Comparison of ENCODE assay signal across 8 cellular contexts in the genomic region with DNA sequence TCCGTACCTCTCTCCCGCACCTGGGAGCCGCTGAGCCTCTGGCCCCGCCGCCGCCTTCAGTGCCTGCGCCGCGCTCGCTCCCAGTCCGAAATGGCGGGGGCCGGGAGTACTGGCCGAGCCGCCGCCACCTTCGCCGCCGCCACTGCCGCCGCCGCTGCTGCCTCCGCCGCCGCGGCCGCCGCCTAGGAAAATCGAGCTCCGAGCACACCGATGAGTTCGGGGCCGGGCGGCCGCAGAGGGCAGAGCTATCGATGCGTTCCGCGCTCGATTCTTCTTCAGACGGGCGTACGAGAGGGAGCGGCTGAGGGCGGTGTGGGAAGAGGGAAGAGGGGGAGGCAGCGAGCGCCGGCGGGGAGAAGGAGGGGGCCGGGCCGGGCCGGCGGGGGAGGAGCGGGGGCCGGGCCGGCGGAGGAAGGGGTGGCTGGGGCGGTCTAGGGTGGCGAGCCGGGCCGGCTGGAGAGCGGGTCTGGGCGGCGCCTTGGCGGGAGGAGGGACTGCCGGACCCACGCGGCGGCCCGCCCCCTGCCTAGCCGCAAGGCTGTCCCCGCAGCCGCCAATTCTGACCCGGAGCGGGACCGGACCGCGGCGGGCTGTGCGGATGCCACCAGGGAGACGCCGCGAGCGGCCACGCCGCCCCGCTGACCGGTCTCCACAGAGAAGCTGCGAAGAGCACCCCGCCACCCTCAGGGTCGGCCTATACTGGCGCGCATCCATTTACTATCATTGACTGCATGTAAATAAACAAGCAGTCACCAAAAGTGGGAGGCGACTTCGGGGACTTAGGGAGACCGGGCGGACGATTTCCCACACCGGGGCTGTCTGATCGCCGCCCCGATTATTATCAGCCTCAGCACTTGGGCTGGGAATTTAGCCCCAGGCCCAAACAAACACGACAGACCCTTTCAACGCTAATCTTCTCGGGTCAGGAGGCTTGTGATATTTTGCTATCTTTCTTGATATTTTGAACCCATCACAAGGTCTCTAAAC.
DNase-seq lines count a peak whose midpoint lies in the region; ATAC-seq and TF ChIP-seq lines count a peak whose summit lies in the region.

A gene (minus strand): TSS at position 186 of the 987 bp plus-strand sequence.

- H3K9me3 Mint-ChIP-seq in activated naive CD4-positive, alpha-beta T cell treated with anti-CD3 and anti-CD28 coated beads, Interleukin-2, amount 10 ng/mL, durations not matched to agents 7 days and 5 days: no peaks in the 10 kb centered on the region

- TF ChIP-seq CTCF in GM06990 (IDR thresholded peaks at IDR 0.05; ENCODE audit: insufficient read depth, low read length, poor library complexity, severe bottlenecking) (no peak), NB4 (IDR thresholded peaks at IDR 0.05; ENCODE audit: low read depth, low read length) (no peak)

- peaks cover 17% of the 10 kb centered on the region for H3K36me3 Mint-ChIP-seq in activated naive CD4-positive, alpha-beta T cell treated with anti-CD3 and anti-CD28 coated beads, Interleukin-2, amount 10 ng/mL, durations not matched to agents 7 days and 5 days

- TF ChIP-seq POLR2A in NB4 (IDR thresholded peaks at IDR 0.05; ENCODE audit: extremely low read depth, insufficient read length): peak; percentile 93

- peak within 1 kb of the TSS; percentile 90 for H3K27ac Mint-ChIP-seq in activated naive CD4-positive, alpha-beta T cell treated with anti-CD3 and anti-CD28 coated beads, Interleukin-2, amount 10 ng/mL, durations not matched to agents 7 days and 5 days

- no peaks in the 10 kb centered on the region for H3K36me3 ChIP-seq in GM06990 (ENCODE audit: control insufficient read depth, insufficient read depth, low read length)
- peaks cover 7% of the 10 kb centered on the region for H3K36me3 ChIP-seq in SK-N-MC (ENCODE audit: insufficient read depth, low read length)

- CTCF ChIA-PET in activated naive CD4-positive, alpha-beta T cell treated with anti-CD3 and anti-CD28 coated beads, Interleukin-2, amount 10 ng/mL, durations not matched to agents 7 days and 5 days (lab: Charles Lee): interaction anchor here (0.7 to 1.0 kb wide), 2 partner anchors 10 to 114 kb away, joined by 3 to 7 read pairs; no protein-coding TSS in a partner anchor

- peak within 1 kb of the TSS; percentile 89 for H3K4me3 Mint-ChIP-seq in activated naive CD4-positive, alpha-beta T cell treated with anti-CD3 and anti-CD28 coated beads, Interleukin-2, amount 10 ng/mL, durations not matched to agents 7 days and 5 days

- peak within 1 kb of the TSS; percentile 80 for H3K9ac ChIP-seq in SK-N-MC (ENCODE audit: insufficient read length)

- no peaks in the 10 kb centered on the region for H3K27me3 Mint-ChIP-seq in activated naive CD4-positive, alpha-beta T cell treated with anti-CD3 and anti-CD28 coated beads, Interleukin-2, amount 10 ng/mL, durations not matched to agents 7 days and 5 days

- H3K27ac ChIP-seq in SK-N-MC (no peak within 1 kb of the TSS), substantia nigra (ENCODE audit: low read depth, low read length, poor library complexity, severe bottlenecking) (peak within 1 kb of the TSS; percentile 75)

- DNase-seq in GM06990 (ENCODE audit: extremely low read depth, insufficient read length) (peak; percentile 93), NB4 (ENCODE audit: low read depth) (peak; percentile 100), SK-N-MC (ENCODE audit: low read depth, low spot score) (no peak), germinal center (ENCODE audit: low spot score) (peak; percentile 91), non-pigmented ciliary epithelial cell (ENCODE audit: low read depth) (peak; percentile 81), substantia nigra (lab: John Stamatoyannopoulos, UW) (peak; percentile 77 to 97 (median 91))
- peak; percentile 94 for DNase-seq in activated naive CD4-positive, alpha-beta T cell treated with anti-CD3 and anti-CD28 coated beads, Interleukin-2, amount 10 ng/mL, durations not matched to agents 7 days and 5 days

- ATAC-seq in HG02571 (IDR thresholded peaks at IDR 0.05; ENCODE audit: unreplicated experiment): peak; percentile 77

- no peaks in the 10 kb centered on the region for H3K9me3 ChIP-seq in SK-N-MC (ENCODE audit: low read depth, low read length)

- no peaks in the 10 kb centered on the region for H3K27me3 ChIP-seq in GM06990 (replicated peaks; ENCODE audit: control insufficient read depth, insufficient read depth, low read length)

- H3K4me3 ChIP-seq in GM06990 (replicated peaks; ENCODE audit: low read depth, low read length): peak within 1 kb of the TSS; percentile 93
- H3K4me3 ChIP-seq in NB4 (ENCODE audit: low read depth, low read length): peak within 1 kb of the TSS; percentile 71
- H3K4me3 ChIP-seq in SK-N-MC: peak within 1 kb of the TSS; percentile 94

- peaks cover 48% of the 10 kb centered on the region for H3K4me1 Mint-ChIP-seq in activated naive CD4-positive, alpha-beta T cell treated with anti-CD3 and anti-CD28 coated beads, Interleukin-2, amount 10 ng/mL, durations not matched to agents 7 days and 5 days
